In the genomic region with DNA sequence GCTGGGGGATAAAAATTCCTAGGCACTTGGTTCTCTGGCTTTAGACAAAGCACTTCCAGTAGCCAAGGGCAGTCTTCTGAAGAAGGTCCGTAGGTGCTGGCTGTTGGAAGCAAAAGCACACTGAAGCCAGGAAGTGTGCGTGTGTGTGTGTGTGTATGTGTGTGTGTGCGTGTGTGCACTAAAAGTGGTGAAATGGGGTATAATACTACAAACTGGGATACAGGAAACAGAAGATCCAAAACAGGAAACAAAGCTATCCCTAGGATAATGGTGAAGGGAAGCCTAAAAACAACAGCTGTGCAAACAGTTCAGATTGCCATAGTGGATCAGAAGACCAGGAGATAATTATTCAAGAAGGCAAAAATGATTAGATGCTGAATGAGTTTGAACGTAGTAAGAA, we compare ENCODE assay signal across 18 cellular contexts.
"Had no signal": no experiment of that assay in that cellular context is flagged by ENCODE, and none has a peak within 500 bp of the region (broad histone marks: within the 10 kb centered on the region; RNA-seq: fewer than 3 reads in every experiment).

No MANE protein-coding gene starts in this region.

- H3K27ac ChIP-seq: brain microvascular endothelial cell, coronary artery, epithelial cell of prostate, gastroesophageal sphincter, pancreas, thyroid gland had no signal

- H3K27ac Mint-ChIP-seq: naive B cell; stimulated activated memory B cell treated with anti-CD40 and anti-IgM and Interleukin-4, amounts not matched to agents 10 μg/mL and 1 μg/mL and 100 μg/mL, for 72 hours had no signal

- FAIRE-seq: pancreas had no signal

- H3K27me3 ChIP-seq: brain microvascular endothelial cell, gastroesophageal sphincter, pancreas, thyroid gland had no signal

- H3K4me3 ChIP-seq: coronary artery, gastroesophageal sphincter, pancreas, thyroid gland had no signal

- H3K36me3 ChIP-seq: brain microvascular endothelial cell, gastroesophageal sphincter, pancreas, thyroid gland had no signal

- H3K9me3 ChIP-seq: pancreas, thyroid gland had no signal

- H3K4me1 ChIP-seq: gastroesophageal sphincter, pancreas, thyroid gland had no signal

- H3K36me3 Mint-ChIP-seq: naive B cell; stimulated activated memory B cell treated with anti-CD40 and anti-IgM and Interleukin-4, amounts not matched to agents 10 μg/mL and 1 μg/mL and 100 μg/mL, for 72 hours had no signal

- ATAC-seq: activated CD4-positive, CD25-positive, alpha-beta regulatory T cell treated with anti-CD3 and anti-CD28 coated beads, Interleukin-2, amount 50 U/mL, for 24 hours; gastroesophageal sphincter; left lobe of liver; pancreas; stimulated activated memory B cell treated with anti-CD40 and anti-IgM and Interleukin-4, amounts not matched to agents 10 μg/mL and 1 μg/mL and 100 μg/mL, for 72 hours had no signal

- H3K4me1 Mint-ChIP-seq: central memory CD8-positive, alpha-beta T cell; naive B cell; stimulated activated memory B cell treated with anti-CD40 and anti-IgM and Interleukin-4, amounts not matched to agents 10 μg/mL and 1 μg/mL and 100 μg/mL, for 72 hours had no signal

- DNase-seq: activated naive CD4-positive, alpha-beta T cell; anterior cingulate cortex; brain microvascular endothelial cell; effector CD8-positive, alpha-beta T cell; islet precursor cell; mammary epithelial cell; naive B cell; pancreas; stimulated activated CD4-positive, alpha-beta T cell treated with anti-CD3 and anti-CD28 coated beads, Interleukin-12 subunit alpha, Interleukin-12 subunit beta, amount 100 ng/mL, for 4 hours; T1000 had no signal

- H3K4me3 Mint-ChIP-seq: central memory CD8-positive, alpha-beta T cell; naive B cell; stimulated activated memory B cell treated with anti-CD40 and anti-IgM and Interleukin-4, amounts not matched to agents 10 μg/mL and 1 μg/mL and 100 μg/mL, for 72 hours had no signal

- H3K9me3 Mint-ChIP-seq: central memory CD8-positive, alpha-beta T cell; stimulated activated memory B cell treated with anti-CD40 and anti-IgM and Interleukin-4, amounts not matched to agents 10 μg/mL and 1 μg/mL and 100 μg/mL, for 72 hours had no signal
